Comparison of ENCODE assay signal across 7 cellular contexts in the genomic region with DNA sequence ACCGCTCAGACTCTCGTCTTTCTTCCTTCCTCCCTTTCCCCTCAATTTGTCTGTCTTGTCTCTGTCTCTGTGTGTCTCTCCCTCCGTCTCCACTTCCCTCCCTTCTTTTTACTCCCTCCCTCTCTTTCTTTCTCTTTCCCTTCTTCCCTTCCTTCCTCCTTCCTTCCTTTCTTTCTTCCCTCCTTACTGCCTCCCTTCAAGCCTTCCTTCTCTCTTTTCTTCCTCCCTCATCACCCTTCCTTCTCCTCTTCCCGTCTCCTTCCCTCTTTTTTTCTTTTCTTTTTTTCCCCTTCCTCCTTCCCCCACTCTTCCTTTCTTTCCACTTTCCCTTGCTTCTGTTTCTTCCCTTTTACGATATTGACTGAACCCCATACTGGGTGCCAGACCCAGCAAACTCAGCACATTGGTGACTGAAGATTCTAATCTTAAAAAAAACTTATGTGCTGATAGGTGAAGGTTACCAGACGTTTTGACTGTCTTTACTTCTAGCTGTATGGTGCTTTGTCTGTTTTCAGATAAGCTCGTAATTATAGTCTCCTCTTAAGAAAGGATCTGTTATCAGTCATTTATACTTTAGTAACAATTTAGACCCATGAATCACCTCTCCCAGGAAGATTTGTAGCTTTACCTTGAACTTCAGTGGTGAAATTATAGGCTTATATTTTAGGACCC. TPM values are rescaled to one million over a fixed set of nuclear protein-coding genes. Genes with fewer than 3 reads are reported as not detected.
A peak's percentile ranks its signal among the peaks of the same experiment; 100 is the strongest.
DNase-seq lines count a peak whose midpoint lies in the region; ATAC-seq and TF ChIP-seq lines count a peak whose summit lies in the region.

No MANE protein-coding gene starts in this region.

- no peaks in the 10 kb centered on the region for H3F3A ChIP-seq in SK-N-SH (replicated peaks; ENCODE audit: insufficient read depth)

- H3K36me3 ChIP-seq in HCT116 (ENCODE audit: control insufficient read depth in 1 of 2, insufficient read depth in 2 of 2, low read length in 2 of 2) (peaks cover 14 to 15% of the 10 kb centered on the region in 2 experiments; a peak in 2 of 4 replicates), SK-N-SH (replicated peaks in 1 of 2; ENCODE audit: control insufficient read depth in 1 of 2, insufficient read depth in 2 of 2, low read length in 1 of 2) (peaks cover 26 to 27% of the 10 kb centered on the region in 2 experiments)

- no peaks in the 10 kb centered on the region for H3K9me2 ChIP-seq in HCT116 (ENCODE audit: insufficient read depth)
- no peaks in the 10 kb centered on the region for H3K9me2 ChIP-seq in SK-N-SH

- H3K9ac ChIP-seq in HCT116 (ENCODE audit: low read length) (0 out of 2 replicates have a peak overlapping the region, but pooled peaks have one; percentile 21), SK-N-SH (peak overlapping the region; percentile 37; the same call in 1 of the 2 replicates)

- TF ChIP-seq RAD21 in HCT116 (IDR thresholded peaks at IDR 0.05; ENCODE audit: low read depth): no peak
- TF ChIP-seq RAD21 in SK-N-SH (IDR thresholded peaks at IDR 0.05; ENCODE audit: low read length): no peak

- intact Hi-C loops in HCT116 (cut with micrococcal nuclease): no loop called here

- 31% methylated on average over 7 of the region's 7 CpGs for WGBS in SK-N-SH (ENCODE audit: low lambda C conversion rate)

- H3K27ac ChIP-seq in HCT116 (ENCODE audit: low read depth, low read length) (no peak overlapping the region), SK-N-SH (ENCODE audit: low read depth in 2 of 2, low read length in 1 of 2) (no peak overlapping the region; a peak in 1 of 4 replicates)

- H4K20me1 ChIP-seq in HCT116 (ENCODE audit: insufficient read depth) (0 out of 2 replicates have a peak, but pooled peaks cover 4% of the 10 kb centered on the region), SK-N-SH (ENCODE audit: insufficient read depth) (no peaks in the 10 kb centered on the region)

- H3K4me1 Mint-ChIP-seq in stimulated activated effector memory CD8-positive, alpha-beta T cell treated with anti-CD3 and anti-CD28 coated beads, Interleukin-12 subunit alpha, Interleukin-12 subunit beta, amount 100 ng/mL, for 72 hours: peaks cover 51% of the 10 kb centered on the region

- H3K79me2 ChIP-seq in HCT116 (ENCODE audit: insufficient read depth, low read length) (peaks cover 42% of the 10 kb centered on the region), SK-N-SH (ENCODE audit: insufficient read depth) (peaks cover 42% of the 10 kb centered on the region)

- no peak for TF ChIP-seq CTCF in HCT116 (IDR thresholded peaks at IDR 0.05 in 2 of 3, conservative IDR thresholded peaks at IDR 0.05 in 1 of 3; ENCODE audit: borderline replicate concordance in 1 of 3, insufficient read depth in 1 of 3, low read depth in 2 of 3, low read length in 2 of 3)
- TF ChIP-seq CTCF in SK-N-SH (IDR thresholded peaks at IDR 0.05): no peak
- no peak for TF ChIP-seq CTCF in foreskin fibroblast (IDR thresholded peaks at IDR 0.05; ENCODE audit: low read depth, low read length)

- H3K4me2 ChIP-seq in HCT116 (ENCODE audit: low read length) (peak overlapping the region; percentile 58), SK-N-SH (peak overlapping the region; percentile 78)

- CTCF ChIA-PET in HCT116 (lab: Charles Lee): interaction anchor here (0.6 to 1.6 kb wide), 7 partner anchors 14 to 437 kb away, joined by 3 to 11 read pairs (median 4); a partner anchor contains a TSS
- CTCF ChIA-PET in SK-N-SH (lab: Yijun Ruan, JAX): interaction anchor here (0.8 to 16.9 kb wide), 13 partner anchors 9 to 437 kb away, joined by 3 to 326 read pairs (median 6); a partner anchor contains a TSS

- H2AFZ ChIP-seq in HCT116 (ENCODE audit: low read depth, low read length, poor library complexity, severe bottlenecking) (peak overlapping the region; percentile 24), SK-N-SH (ENCODE audit: low read depth) (peak overlapping the region; percentile 100)

- H3K27ac Mint-ChIP-seq in stimulated activated effector memory CD8-positive, alpha-beta T cell treated with anti-CD3 and anti-CD28 coated beads, Interleukin-12 subunit alpha, Interleukin-12 subunit beta, amount 100 ng/mL, for 72 hours: peak overlapping the region; percentile 92

- H3K4me3 Mint-ChIP-seq in stimulated activated effector memory CD8-positive, alpha-beta T cell treated with anti-CD3 and anti-CD28 coated beads, Interleukin-12 subunit alpha, Interleukin-12 subunit beta, amount 100 ng/mL, for 72 hours: peak overlapping the region; percentile 83

- H3K4me1 ChIP-seq in HCT116 (ENCODE audit: control insufficient read depth in 1 of 2, insufficient read depth in 2 of 2, low read length in 2 of 2) (peaks cover 10 to 19% of the 10 kb centered on the region in 2 experiments), SK-N-SH (ENCODE audit: control insufficient read depth in 1 of 2, insufficient read depth in 2 of 2, low read depth in 1 of 2, low read length in 1 of 2) (peaks cover 0 to 30% of the 10 kb centered on the region in 2 experiments; a peak in 2 of 4 replicates)

- peaks cover 42% of the 10 kb centered on the region for H3K36me3 Mint-ChIP-seq in stimulated activated effector memory CD8-positive, alpha-beta T cell treated with anti-CD3 and anti-CD28 coated beads, Interleukin-12 subunit alpha, Interleukin-12 subunit beta, amount 100 ng/mL, for 72 hours

- no peaks in the 10 kb centered on the region for H3K27me3 ChIP-seq in HCT116 (ENCODE audit: insufficient read depth, low read length)
- H3K27me3 ChIP-seq in SK-N-SH (ENCODE audit: insufficient read depth): no peaks in the 10 kb centered on the region

- peak overlapping the region; percentile 36 to 48 for H3K4me3 ChIP-seq in HCT116 (replicated peaks in 1 of 2; ENCODE audit: low read depth in 1 of 2, low read length in 2 of 2)
- H3K4me3 ChIP-seq in SK-N-SH (ENCODE audit: low read depth in 2 of 2, low read length in 1 of 2): peak overlapping the region; percentile 21 to 43; a peak in 2 of 4 replicates
- H3K4me3 ChIP-seq in foreskin fibroblast (ENCODE audit: low read depth in 1 of 2, low read length in 2 of 2): peak overlapping the region; percentile 31 to 54

- TF ChIP-seq POLR2A in HCT116 (IDR thresholded peaks at IDR 0.05; ENCODE audit: borderline replicate concordance, extremely low read depth, insufficient read depth, insufficient read length): no peak

- no peaks in the 10 kb centered on the region for H3K9me3 Mint-ChIP-seq in stimulated activated effector memory CD8-positive, alpha-beta T cell treated with anti-CD3 and anti-CD28 coated beads, Interleukin-12 subunit alpha, Interleukin-12 subunit beta, amount 100 ng/mL, for 72 hours

- peak; percentile 21 for ATAC-seq in HCT116
- no peak for ATAC-seq in stimulated activated effector memory CD8-positive, alpha-beta T cell treated with anti-CD3 and anti-CD28 coated beads, Interleukin-12 subunit alpha, Interleukin-12 subunit beta, amount 100 ng/mL, for 72 hours

- TF ChIP-seq EP300 in SK-N-SH (IDR thresholded peaks at IDR 0.05; ENCODE audit: borderline replicate concordance in 1 of 2, low read depth in 1 of 2, low read length in 1 of 2): no peak

- DNase-seq in HCT116 (ENCODE audit: low read depth, low spot score) (no peak), SK-N-SH (no peak), foreskin fibroblast (no peak), NCI-H1092 treated with DMSO at 0.1 percent for 48 hours (lab: John Stamatoyannopoulos, UW) (no peak), retina (no peak), islet precursor cell (no peak)
- DNase-seq in stimulated activated effector memory CD8-positive, alpha-beta T cell treated with anti-CD3 and anti-CD28 coated beads, Interleukin-12 subunit alpha, Interleukin-12 subunit beta, amount 100 ng/mL, for 72 hours (ENCODE audit: low spot score in 2 of 2): no peak

- BruUV-seq in HCT116 (replicated peaks; lab: Mats Ljungman, UMichigan): TSS peak; percentile 91

- POLR2A ChIA-PET in HCT116 (lab: Charles Lee) (interaction anchor here (0.7 to 1.3 kb wide), 3 partner anchors 173 to 437 kb away, joined by 3 to 4 read pairs (median 4); no protein-coding TSS in a partner anchor), SK-N-SH (lab: Yijun Ruan, JAX) (interaction anchor here (0.7 kb wide), 1 partner anchor 369 kb away, joined by 4 read pairs; no protein-coding TSS in a partner anchor)

- H3K9me3 ChIP-seq in HCT116 (ENCODE audit: control insufficient read depth in 1 of 2, insufficient read depth in 1 of 2, low read depth in 1 of 2, low read length in 2 of 2) (no peaks in the 10 kb centered on the region), SK-N-SH (no peaks in the 10 kb centered on the region)

- RAD21 ChIA-PET in HCT116 (lab: Charles Lee; ENCODE audit: low non-redundant PET in 1 of 2, low total read pairs in 2 of 2, uncharacterized antibody in 2 of 2, unreplicated experiment in 2 of 2): interaction anchor here in 1 of 2 experiments (0.6 to 0.8 kb wide), 2 partner anchors 47 to 135 kb away, joined by 3 to 8 read pairs; no protein-coding TSS in a partner anchor

TF ChIP-seq in HCT116, 20 proteins besides CTCF, POLR2A, EP300 and RAD21:
- TF ChIP-seq, protein P1, sequence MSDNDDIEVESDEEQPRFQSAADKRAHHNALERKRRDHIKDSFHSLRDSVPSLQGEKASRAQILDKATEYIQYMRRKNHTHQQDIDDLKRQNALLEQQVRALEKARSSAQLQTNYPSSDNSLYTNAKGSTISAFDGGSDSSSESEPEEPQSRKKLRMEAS (IDR thresholded peaks at IDR 0.05): no peak
- TF ChIP-seq POLR2AphosphoS5 (IDR thresholded peaks at IDR 0.05; ENCODE audit: low read depth, low read length) (0 out of 2 replicates have a peak, but pooled peaks have one; percentile 10), JUND (IDR thresholded peaks at IDR 0.05) (no peak)

TF ChIP-seq in SK-N-SH, 30 proteins besides CTCF, POLR2A, EP300 and RAD21 (continues in another document):
- no peak for TF ChIP-seq TAF1 (IDR thresholded peaks at IDR 0.05; ENCODE audit: borderline replicate concordance, low read depth, low read length)
- TF ChIP-seq ELF1 (IDR thresholded peaks at IDR 0.05): no peak
- TF ChIP-seq RCOR1 (IDR thresholded peaks at IDR 0.05; ENCODE audit: low read length): no peak
- TF ChIP-seq RFX5 (IDR thresholded peaks at IDR 0.05; ENCODE audit: low read length): no peak
- no peak for TF ChIP-seq NRF1 (IDR thresholded peaks at IDR 0.05; ENCODE audit: low read depth, low read length)
- no peak for TF ChIP-seq POLR2AphosphoS5 (IDR thresholded peaks at IDR 0.05; ENCODE audit: low read depth, low read length)
- TF ChIP-seq, protein P2, sequence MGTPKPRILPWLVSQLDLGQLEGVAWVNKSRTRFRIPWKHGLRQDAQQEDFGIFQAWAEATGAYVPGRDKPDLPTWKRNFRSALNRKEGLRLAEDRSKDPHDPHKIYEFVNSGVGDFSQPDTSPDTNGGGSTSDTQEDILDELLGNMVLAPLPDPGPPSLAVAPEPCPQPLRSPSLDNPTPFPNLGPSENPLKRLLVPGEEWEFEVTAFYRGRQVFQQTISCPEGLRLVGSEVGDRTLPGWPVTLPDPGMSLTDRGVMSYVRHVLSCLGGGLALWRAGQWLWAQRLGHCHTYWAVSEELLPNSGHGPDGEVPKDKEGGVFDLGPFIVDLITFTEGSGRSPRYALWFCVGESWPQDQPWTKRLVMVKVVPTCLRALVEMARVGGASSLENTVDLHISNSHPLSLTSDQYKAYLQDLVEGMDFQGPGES (IDR thresholded peaks at IDR 0.05; ENCODE audit: low read depth, low read length): no peak

RNA-seq across cellular contexts. Expression of a gene that starts 0.5 kb away (rescaled TPM):
- 85.4 TPM for total RNA-seq in HCT116 (2021; ENCODE audit: unreplicated experiment)
- polyA plus RNA-seq in HCT116 (2012): 41.8 and 56.2 TPM in 2 replicates
- 31.6 and 32.9 TPM in 2 replicates for polyA plus RNA-seq in SK-N-SH (2012; rRNA removed)
- polyA plus RNA-seq in SK-N-SH (2012; cell fraction: cytosol; rRNA removed): 44.3 and 56.8 TPM in 2 replicates
- 25.3 and 33.7 TPM in 2 replicates for polyA plus RNA-seq in SK-N-SH (2012; cell fraction: nucleus; rRNA removed)
